Comparison of ENCODE assay signal across 11 cellular contexts in genomic region chr20:34415079-34415478, GRCh38. TPM values are rescaled to one million over a fixed set of nuclear protein-coding genes. Genes with fewer than 3 reads are reported as not detected.
DNase-seq lines count a peak whose midpoint lies in the region; ATAC-seq and TF ChIP-seq lines count a peak whose summit lies in the region.
"Had no signal": no experiment of that assay in that cellular context is flagged by ENCODE, and none has a peak within 500 bp of the region (broad histone marks: within the 10 kb centered on the region; RNA-seq: fewer than 3 reads in every experiment).

No MANE protein-coding gene starts in this region.

- ATAC-seq in HG03135 (IDR thresholded peaks at IDR 0.05; ENCODE audit: unreplicated experiment) (peak; percentile 57), GM19467 (IDR thresholded peaks at IDR 0.05; ENCODE audit: unreplicated experiment) (no peak)
- no peak for ATAC-seq in activated CD8-positive, alpha-beta T cell treated with anti-CD3 and anti-CD28 coated beads, Interleukin-2, amount 10 ng/mL, durations not matched to agents 7 days and 5 days

- no peaks in the 10 kb centered on the region for H3K27me3 ChIP-seq in neutrophil

- peak overlapping the region; percentile 61 for H3K27ac Mint-ChIP-seq in activated CD4-positive, alpha-beta T cell treated with anti-CD3 and anti-CD28 coated beads, Interleukin-2, amount 10 ng/mL, durations not matched to agents 24 days and 14 days
- H3K27ac Mint-ChIP-seq in activated CD8-positive, alpha-beta T cell treated with anti-CD3 and anti-CD28 coated beads, Interleukin-2, amount 10 ng/mL, durations not matched to agents 7 days and 5 days = peak overlapping the region; percentile 26

- peaks cover 42% of the 10 kb centered on the region for H3K36me3 Mint-ChIP-seq in activated CD4-positive, alpha-beta T cell treated with anti-CD3 and anti-CD28 coated beads, Interleukin-2, amount 10 ng/mL, durations not matched to agents 24 days and 14 days (ENCODE audit: low read depth)
- peaks cover 32% of the 10 kb centered on the region for H3K36me3 Mint-ChIP-seq in activated CD8-positive, alpha-beta T cell treated with anti-CD3 and anti-CD28 coated beads, Interleukin-2, amount 10 ng/mL, durations not matched to agents 7 days and 5 days (ENCODE audit: low read depth)

- no peak for DNase-seq in activated CD4-positive, alpha-beta T cell treated with anti-CD3 and anti-CD28 coated beads, Interleukin-2, amount 10 ng/mL, durations not matched to agents 24 days and 14 days
- DNase-seq in activated CD4-positive, alpha-beta T cell treated with anti-CD3 and anti-CD28 coated beads, Interleukin-2, amount 50 U/mL, for 48 hours = no peak
- DNase-seq in activated CD8-positive, alpha-beta T cell treated with anti-CD3 and anti-CD28 coated beads, Interleukin-2, amount 10 ng/mL, durations not matched to agents 7 days and 5 days = no peak
- DNase-seq in NCI-H2081 (lab: John Stamatoyannopoulos, UW) = no peak
- no peak for DNase-seq in hippocampal formation (lab: John Stamatoyannopoulos, UW)
- DNase-seq: activated CD4-positive, alpha-beta T cell treated with anti-CD3 and anti-CD28 coated beads for 4 hours; NCI-H2227 treated with DMSO at 0.1 percent for 48 hours; small intestine had no signal

- peaks cover 22% of the 10 kb centered on the region for H3K4me1 Mint-ChIP-seq in activated CD4-positive, alpha-beta T cell treated with anti-CD3 and anti-CD28 coated beads, Interleukin-2, amount 10 ng/mL, durations not matched to agents 24 days and 14 days
- H3K4me1 Mint-ChIP-seq in activated CD8-positive, alpha-beta T cell treated with anti-CD3 and anti-CD28 coated beads, Interleukin-2, amount 10 ng/mL, durations not matched to agents 7 days and 5 days (ENCODE audit: low read depth) = peaks cover 23% of the 10 kb centered on the region

- H3K9me3 ChIP-seq in neutrophil = no peaks in the 10 kb centered on the region

- no peaks in the 10 kb centered on the region for H3K9me3 Mint-ChIP-seq in activated CD4-positive, alpha-beta T cell treated with anti-CD3 and anti-CD28 coated beads, Interleukin-2, amount 10 ng/mL, durations not matched to agents 24 days and 14 days
- no peaks in the 10 kb centered on the region for H3K9me3 Mint-ChIP-seq in activated CD8-positive, alpha-beta T cell treated with anti-CD3 and anti-CD28 coated beads, Interleukin-2, amount 10 ng/mL, durations not matched to agents 7 days and 5 days (ENCODE audit: insufficient read depth)

- H3K4me3 Mint-ChIP-seq in activated CD4-positive, alpha-beta T cell treated with anti-CD3 and anti-CD28 coated beads, Interleukin-2, amount 10 ng/mL, durations not matched to agents 24 days and 14 days = no peak overlapping the region
- H3K4me3 Mint-ChIP-seq in activated CD8-positive, alpha-beta T cell treated with anti-CD3 and anti-CD28 coated beads, Interleukin-2, amount 10 ng/mL, durations not matched to agents 7 days and 5 days = no peak overlapping the region

- no peaks in the 10 kb centered on the region for H3K27me3 Mint-ChIP-seq in activated CD4-positive, alpha-beta T cell treated with anti-CD3 and anti-CD28 coated beads, Interleukin-2, amount 10 ng/mL, durations not matched to agents 24 days and 14 days
- no peaks in the 10 kb centered on the region for H3K27me3 Mint-ChIP-seq in activated CD8-positive, alpha-beta T cell treated with anti-CD3 and anti-CD28 coated beads, Interleukin-2, amount 10 ng/mL, durations not matched to agents 7 days and 5 days (ENCODE audit: low read depth)

- H3K27ac ChIP-seq in neutrophil = peak overlapping the region; percentile 81

- H3K36me3 ChIP-seq in neutrophil = peaks cover 81% of the 10 kb centered on the region

- H3K4me1 ChIP-seq in neutrophil (ENCODE audit: control insufficient read depth in 1 of 2, insufficient read depth in 1 of 2, low read depth in 1 of 2, low read length in 1 of 2) = peaks cover 9 to 10% of the 10 kb centered on the region in 2 experiments

- intact Hi-C loops in activated CD4-positive, alpha-beta T cell treated with anti-CD3 and anti-CD28 coated beads, Interleukin-2, amount 10 ng/mL, durations not matched to agents 24 days and 14 days (cut with micrococcal nuclease) = no loop called here

- POLR2A ChIA-PET in activated CD8-positive, alpha-beta T cell treated with anti-CD3 and anti-CD28 coated beads, Interleukin-2, amount 10 ng/mL, durations not matched to agents 7 days and 5 days (lab: Charles Lee) = interaction anchor here (1.4 kb wide), 1 partner anchor 52 kb away, joined by 6 read pairs; no protein-coding TSS in a partner anchor

- CTCF ChIA-PET in activated CD8-positive, alpha-beta T cell treated with anti-CD3 and anti-CD28 coated beads, Interleukin-2, amount 10 ng/mL, durations not matched to agents 7 days and 5 days (lab: Charles Lee) = interaction anchor here (1.2 to 1.6 kb wide), 2 partner anchors 9 to 103 kb away, joined by 5 to 7 read pairs; no protein-coding TSS in a partner anchor

- no peak for TF ChIP-seq CTCF in neutrophil (IDR thresholded peaks at IDR 0.05)

- no peak overlapping the region for H3K4me3 ChIP-seq in neutrophil (ENCODE audit: low read depth in 1 of 2, low read length in 1 of 2)

RNA-seq across cellular contexts. Expression of gene ITCH, which starts 52.0 kb away (rescaled TPM):
- total RNA-seq in activated CD4-positive, alpha-beta T cell treated with anti-CD3 and anti-CD28 coated beads, Interleukin-2, amount 10 ng/mL, durations not matched to agents 24 days and 14 days = 55.6 and 55.7 TPM in 2 replicates
- 10 to 100 TPM; 52.1 to 59.9 TPM for total RNA-seq in activated CD8-positive, alpha-beta T cell treated with anti-CD3 and anti-CD28 coated beads, Interleukin-2, amount 10 ng/mL, durations not matched to agents 7 days and 5 days
